In the genomic region with DNA sequence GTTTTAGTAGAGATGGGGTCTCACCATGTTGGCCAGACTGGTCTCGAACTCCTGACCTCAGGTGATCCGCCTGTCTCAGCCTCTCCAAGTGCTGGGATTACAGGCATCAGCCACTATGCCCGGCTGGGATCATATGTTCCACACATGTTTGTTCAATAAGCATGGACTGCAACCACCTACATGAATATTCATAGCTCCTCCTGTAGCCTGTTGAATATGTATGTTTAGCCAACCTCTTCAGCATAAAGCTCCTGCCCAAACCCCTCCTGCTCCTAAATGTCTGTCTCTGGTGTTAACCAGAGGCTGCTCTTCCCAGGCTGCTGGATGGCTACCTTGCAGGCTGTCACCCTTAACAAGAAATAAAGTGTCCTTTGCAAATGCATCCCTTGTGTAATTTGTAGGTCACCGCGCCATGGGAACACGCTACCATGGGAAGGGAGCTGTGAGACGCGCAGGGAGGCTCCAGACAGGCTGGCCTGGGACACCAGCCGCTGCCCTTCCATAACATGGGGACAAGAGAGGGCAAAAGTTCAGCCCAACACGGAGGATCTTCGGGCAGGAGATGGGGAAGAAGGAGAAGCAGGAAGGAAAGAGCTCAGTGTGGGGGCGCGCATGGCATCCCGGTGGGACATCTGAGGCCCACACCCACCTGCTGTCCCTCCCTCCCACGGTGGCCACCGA, we compare ENCODE assay signal across 8 cellular contexts. TPM values are rescaled to one million over a fixed set of nuclear protein-coding genes. Genes with fewer than 3 reads are reported as not detected.
A peak's percentile ranks its signal among the peaks of the same experiment; 100 is the strongest.
DNase-seq lines count a peak whose midpoint lies in the region; ATAC-seq, FAIRE-seq and TF ChIP-seq lines count a peak whose summit lies in the region.
"Not testable (repeated sequence)": the region's sequence is repeated elsewhere in the genome, so short reads cannot be mapped to it uniquely, and the experiment has no call there.

No MANE protein-coding gene starts in this region.

- POLR2A ChIA-PET in activated CD4-positive, alpha-beta T cell treated with anti-CD3 and anti-CD28 coated beads, Interleukin-2, amount 10 ng/mL, durations not matched to agents 7 days and 5 days (lab: Charles Lee) = not testable (repeated sequence)

- H3K4me3 ChIP-seq in BLaER1 treated with 17β-estradiol and CSF1 and Interleukin-3, amounts not matched to agents 10 nM and 100 nM = peak overlapping the region in 8 of 10 experiments; percentile 36 to 65 (median 48); a peak in 14 of 20 replicates
- not testable (repeated sequence) for H3K4me3 ChIP-seq in LNCaP clone FGC (ENCODE audit: low read depth, low read length); bronchial epithelial cell (ENCODE audit: low read depth, low read length); cardiac muscle cell
- peak overlapping the region in 7 of 8 donors; percentile 8 to 76 (median 56) for H3K4me3 ChIP-seq in spleen

- H3K9me3 ChIP-seq in BLaER1 treated with 17β-estradiol and CSF1 and Interleukin-3, amounts not matched to agents 10 nM and 100 nM (replicated peaks in 1 of 11); cardiac muscle cell (ENCODE audit: low read depth); spleen: not testable (repeated sequence)

- peak overlapping the region in 5 of 11 experiments; percentile 38 to 81 (median 47); a peak in 8 of 22 replicates for H3K27ac ChIP-seq in BLaER1 treated with 17β-estradiol and CSF1 and Interleukin-3, amounts not matched to agents 10 nM and 100 nM
- peak overlapping the region; percentile 56 for H3K27ac ChIP-seq in cardiac muscle cell
- H3K27ac ChIP-seq in spleen = peak overlapping the region; percentile 48 to 94 (median 88)

- H3K36me3 ChIP-seq in BLaER1 treated with 17β-estradiol and CSF1 and Interleukin-3, amounts not matched to agents 10 nM and 100 nM = peaks cover 6 to 33% (median 17%) of the 10 kb centered on the region in 11 experiments; a peak in 18 of 22 replicates
- H3K36me3 ChIP-seq in bronchial epithelial cell (ENCODE audit: control insufficient read depth, insufficient read depth, low read length); cardiac muscle cell: not testable (repeated sequence)
- peaks cover 0 to 63% (median 19%) of the 10 kb centered on the region in 6 donors for H3K36me3 ChIP-seq in spleen

- not testable (repeated sequence) for H3K9me3 Mint-ChIP-seq in activated CD4-positive, alpha-beta T cell treated with anti-CD3 and anti-CD28 coated beads, Interleukin-2, amount 10 ng/mL, durations not matched to agents 7 days and 5 days; naive B cell

- H3K4me1 ChIP-seq in BLaER1 treated with 17β-estradiol and CSF1 and Interleukin-3, amounts not matched to agents 10 nM and 100 nM = peaks cover 33 to 52% (median 42%) of the 10 kb centered on the region in 10 experiments
- H3K4me1 ChIP-seq in cardiac muscle cell (ENCODE audit: low read depth) = peaks cover 18% of the 10 kb centered on the region
- peaks cover 20 to 91% (median 64%) of the 10 kb centered on the region in 6 donors for H3K4me1 ChIP-seq in spleen

- TF ChIP-seq POLR2A in spleen (IDR thresholded peaks at IDR 0.05) = not testable (repeated sequence)

- peak overlapping the region; percentile 65 to 96 (median 78) for H3K4me2 ChIP-seq in BLaER1 treated with 17β-estradiol and CSF1 and Interleukin-3, amounts not matched to agents 10 nM and 100 nM

- not testable (repeated sequence) for TF ChIP-seq CTCF in LNCaP clone FGC (IDR thresholded peaks at IDR 0.05; ENCODE audit: control insufficient read depth, extremely low read depth, insufficient read depth); bronchial epithelial cell (IDR thresholded peaks at IDR 0.05; ENCODE audit: insufficient read depth, low read length, severe bottlenecking); cardiac muscle cell (IDR thresholded peaks at IDR 0.05; ENCODE audit: low read depth, low read length); spleen (IDR thresholded peaks at IDR 0.05 in 8 of 11, conservative IDR thresholded peaks at IDR 0.05 in 3 of 11)

- H3K36me3 Mint-ChIP-seq in activated CD4-positive, alpha-beta T cell treated with anti-CD3 and anti-CD28 coated beads, Interleukin-2, amount 10 ng/mL, durations not matched to agents 7 days and 5 days (ENCODE audit: low read depth) = peaks cover 37% of the 10 kb centered on the region
- peaks cover 0 to 12% of the 10 kb centered on the region in 2 donors for H3K36me3 Mint-ChIP-seq in naive B cell

- WGBS in spleen, 5 donors = 42 to 54% (median 46%) methylated on average over 13 to 16 of the region's 16 CpGs

- intact Hi-C loops in spleen (cut with DNase I; ENCODE audit: low total_unique reads) = loop anchor here (10.0 kb wide), 2 partner anchors 55 to 295 kb away; partner anchors contain the start of genes APOBEC3G and RPL3

- H3K4me1 Mint-ChIP-seq in activated CD4-positive, alpha-beta T cell treated with anti-CD3 and anti-CD28 coated beads, Interleukin-2, amount 10 ng/mL, durations not matched to agents 7 days and 5 days = peaks cover 64% of the 10 kb centered on the region
- H3K4me1 Mint-ChIP-seq in naive B cell = peaks cover 40 to 85% (median 64%) of the 10 kb centered on the region in 3 donors

- H3K4me3 Mint-ChIP-seq in activated CD4-positive, alpha-beta T cell treated with anti-CD3 and anti-CD28 coated beads, Interleukin-2, amount 10 ng/mL, durations not matched to agents 7 days and 5 days = peak overlapping the region; percentile 82
- H3K4me3 Mint-ChIP-seq in naive B cell = peak overlapping the region; percentile 82 to 98 (median 96)

- peak overlapping the region in 6 of 11 experiments; percentile 15 to 75 (median 48); a peak in 8 of 22 replicates for H3K9ac ChIP-seq in BLaER1 treated with 17β-estradiol and CSF1 and Interleukin-3, amounts not matched to agents 10 nM and 100 nM

- peak overlapping the region; percentile 96 for H3K27ac Mint-ChIP-seq in activated CD4-positive, alpha-beta T cell treated with anti-CD3 and anti-CD28 coated beads, Interleukin-2, amount 10 ng/mL, durations not matched to agents 7 days and 5 days
- peak overlapping the region; percentile 72 to 97 (median 90) for H3K27ac Mint-ChIP-seq in naive B cell

- peak; percentile 14 for DNase-seq in LNCaP clone FGC (ENCODE audit: low read depth)
- DNase-seq in activated CD4-positive, alpha-beta T cell treated with anti-CD3 and anti-CD28 coated beads, Interleukin-2, amount 10 ng/mL, durations not matched to agents 7 days and 5 days; naive B cell: not testable (repeated sequence)
- peak; percentile 10 for DNase-seq in bronchial epithelial cell (ENCODE audit: low read depth)
- peak in 1 of 2 donors; percentile 10 for DNase-seq in cardiac muscle cell (ENCODE audit: low read depth in 1 of 2, low spot score in 1 of 2)
- peak; percentile 80 for DNase-seq in spleen

- FAIRE-seq in bronchial epithelial cell (lab: Jason Lieb, UNC) = peak; percentile 55

- H4K20me1 ChIP-seq in BLaER1 treated with 17β-estradiol and CSF1 and Interleukin-3, amounts not matched to agents 10 nM and 100 nM = not testable (repeated sequence)

- CTCF ChIA-PET in activated CD4-positive, alpha-beta T cell treated with anti-CD3 and anti-CD28 coated beads, Interleukin-2, amount 10 ng/mL, durations not matched to agents 7 days and 5 days (lab: Charles Lee) = interaction anchor here (0.6 to 1.8 kb wide), 2 partner anchors 75 to 149 kb away, joined by 4 read pairs; no protein-coding TSS in a partner anchor

- H3K27me3 Mint-ChIP-seq in activated CD4-positive, alpha-beta T cell treated with anti-CD3 and anti-CD28 coated beads, Interleukin-2, amount 10 ng/mL, durations not matched to agents 7 days and 5 days; naive B cell: not testable (repeated sequence)

- ATAC-seq in GM19324 (IDR thresholded peaks at IDR 0.05; ENCODE audit: low FRiP score, unreplicated experiment) = peak; percentile 2
- not testable (repeated sequence) for ATAC-seq in naive B cell (ENCODE audit: low read depth in 2 of 2)

- not testable (repeated sequence) for H3K27me3 ChIP-seq in BLaER1 treated with 17β-estradiol and CSF1 and Interleukin-3, amounts not matched to agents 10 nM and 100 nM; bronchial epithelial cell (ENCODE audit: control insufficient read depth, insufficient read depth, low read length); cardiac muscle cell; spleen (replicated peaks in 1 of 7)

RNA-seq across cellular contexts. Expression of gene APOBEC3D, which starts 0.8 kb away (rescaled TPM):
- total RNA-seq in activated CD4-positive, alpha-beta T cell treated with anti-CD3 and anti-CD28 coated beads, Interleukin-2, amount 10 ng/mL, durations not matched to agents 7 days and 5 days = 10 to 100 TPM; 34.7 to 39.7 TPM
- total RNA-seq in bronchial epithelial cell (0.26 TPM in 1 of 2 replicates, not detected in the other), cardiac muscle cell (2.0 and 4.3 TPM in 2 replicates), spleen (10 to 100 TPM; 14.8 to 23.6 (median 17.6) TPM)
- polyA plus RNA-seq in cardiac muscle cell (0.99 and 1.3 TPM in 2 replicates), naive B cell (ENCODE audit: low read depth in 6 of 6) (10 to 100 TPM; 10.4 to 33.9 (median 20.4) TPM), spleen (10 to 100 TPM in 1 of 3 donors, 1 to 10 TPM in 2; 4.5 to 12.7 (median 6.8) TPM)

RNA-seq across cellular contexts. Expression of gene APOBEC3C, which starts 6.1 kb away (rescaled TPM):
- total RNA-seq in activated CD4-positive, alpha-beta T cell treated with anti-CD3 and anti-CD28 coated beads, Interleukin-2, amount 10 ng/mL, durations not matched to agents 7 days and 5 days = 100 to 1,000 TPM; 111 to 144 TPM
- total RNA-seq in bronchial epithelial cell = 4.1 and 4.2 TPM in 2 replicates
- total RNA-seq in cardiac muscle cell = 12.8 and 15.7 TPM in 2 replicates
- polyA plus RNA-seq in cardiac muscle cell = 71.7 and 84.0 TPM in 2 replicates
- 100 to 1,000 TPM; 296 to 326 (median 316) TPM for polyA plus RNA-seq in naive B cell (ENCODE audit: low read depth in 6 of 6)
- 10 to 100 TPM; 23.5 to 72.4 (median 54.2) TPM for total RNA-seq in spleen
- polyA plus RNA-seq in spleen = 10 to 100 TPM; 42.8 to 60.3 (median 45.2) TPM

RNA-seq across cellular contexts. Expression of gene APOBEC3F, which starts 20.6 kb away (rescaled TPM):
- 10 to 100 TPM; 27.9 to 33.8 TPM for total RNA-seq in activated CD4-positive, alpha-beta T cell treated with anti-CD3 and anti-CD28 coated beads, Interleukin-2, amount 10 ng/mL, durations not matched to agents 7 days and 5 days
- total RNA-seq in bronchial epithelial cell (0.79 and 2.0 TPM in 2 replicates), cardiac muscle cell (11.8 and 12.9 TPM in 2 replicates), spleen (10 to 100 TPM; 11.4 to 31.5 (median 27.6) TPM)
- polyA plus RNA-seq in cardiac muscle cell (24.2 and 25.0 TPM in 2 replicates), naive B cell (ENCODE audit: low read depth in 6 of 6) (10 to 100 TPM; 32.0 to 56.2 (median 36.4) TPM), spleen (10 to 100 TPM in 1 of 3 donors, 1 to 10 TPM in 2; 5.4 to 17.2 (median 7.9) TPM)

RNA-seq across cellular contexts. Expression of gene APOBEC3B, which starts 38.0 kb away (rescaled TPM):
- 1 to 10 TPM; 8.7 to 8.8 TPM for total RNA-seq in activated CD4-positive, alpha-beta T cell treated with anti-CD3 and anti-CD28 coated beads, Interleukin-2, amount 10 ng/mL, durations not matched to agents 7 days and 5 days
- 0.26 TPM in 1 of 2 replicates, not detected in the other for total RNA-seq in bronchial epithelial cell
- total RNA-seq in cardiac muscle cell = 1.1 and 6.5 TPM in 2 replicates
- 6.8 and 9.4 TPM in 2 replicates for polyA plus RNA-seq in cardiac muscle cell
- 1 to 10 TPM in 2 of 6 donors, under 1 TPM in 3, not detected in 1; 0.44 to 1.5 (median 0.56) TPM for polyA plus RNA-seq in naive B cell (ENCODE audit: low read depth in 6 of 6)
- 10 to 100 TPM in 1 of 7 donors, 1 to 10 TPM in 5, not detected in 1; 2.5 to 14.0 (median 7.2) TPM for total RNA-seq in spleen
- polyA plus RNA-seq in spleen = 1 to 10 TPM; 1.2 to 3.7 (median 2.1) TPM

RNA-seq across cellular contexts. Expression of gene APOBEC3G, which starts 57.0 kb away (rescaled TPM):
- 10 to 100 TPM; 89.6 to 96.4 TPM for total RNA-seq in activated CD4-positive, alpha-beta T cell treated with anti-CD3 and anti-CD28 coated beads, Interleukin-2, amount 10 ng/mL, durations not matched to agents 7 days and 5 days
- total RNA-seq in bronchial epithelial cell (1.2 and 3.4 TPM in 2 replicates), cardiac muscle cell (10.5 and 12.2 TPM in 2 replicates), spleen (10 to 100 TPM; 44.3 to 72.8 (median 53.7) TPM)
- polyA plus RNA-seq in cardiac muscle cell (7.1 and 13.3 TPM in 2 replicates), naive B cell (ENCODE audit: low read depth in 6 of 6) (100 to 1,000 TPM in 4 of 6 donors, 10 to 100 TPM in 2; 87.2 to 136 (median 120) TPM), spleen (10 to 100 TPM; 50.9 to 53.1 (median 51.0) TPM)
